ENCODE assay signal across 2 cellular contexts in the genomic region with DNA sequence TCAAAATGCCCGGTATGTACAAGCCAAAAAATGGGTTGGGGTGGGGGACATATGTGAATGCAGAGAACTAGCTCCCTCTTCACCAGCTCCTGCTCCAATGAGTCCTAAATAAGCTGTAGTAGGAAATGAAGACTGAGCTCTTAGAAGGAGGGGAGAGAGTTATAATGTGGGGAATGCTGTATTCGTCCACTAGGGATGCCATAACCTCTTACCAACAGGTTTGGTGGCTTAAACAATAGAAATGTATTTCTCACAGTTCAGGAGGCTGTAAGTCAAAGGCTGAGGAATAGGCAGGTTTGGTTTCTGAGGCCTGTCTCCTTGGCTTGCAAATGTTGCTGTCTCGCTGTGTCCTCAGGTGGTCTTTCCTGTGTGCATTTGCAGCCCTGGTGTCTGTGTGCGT.
TF ChIP-seq lines count a peak whose summit lies in the region.

No MANE protein-coding gene starts in this region.

TF ChIP-seq in HCT116, 20 proteins besides CTCF, POLR2A, EP300 and RAD21 (continued from another document):
- TF ChIP-seq, protein P1, sequence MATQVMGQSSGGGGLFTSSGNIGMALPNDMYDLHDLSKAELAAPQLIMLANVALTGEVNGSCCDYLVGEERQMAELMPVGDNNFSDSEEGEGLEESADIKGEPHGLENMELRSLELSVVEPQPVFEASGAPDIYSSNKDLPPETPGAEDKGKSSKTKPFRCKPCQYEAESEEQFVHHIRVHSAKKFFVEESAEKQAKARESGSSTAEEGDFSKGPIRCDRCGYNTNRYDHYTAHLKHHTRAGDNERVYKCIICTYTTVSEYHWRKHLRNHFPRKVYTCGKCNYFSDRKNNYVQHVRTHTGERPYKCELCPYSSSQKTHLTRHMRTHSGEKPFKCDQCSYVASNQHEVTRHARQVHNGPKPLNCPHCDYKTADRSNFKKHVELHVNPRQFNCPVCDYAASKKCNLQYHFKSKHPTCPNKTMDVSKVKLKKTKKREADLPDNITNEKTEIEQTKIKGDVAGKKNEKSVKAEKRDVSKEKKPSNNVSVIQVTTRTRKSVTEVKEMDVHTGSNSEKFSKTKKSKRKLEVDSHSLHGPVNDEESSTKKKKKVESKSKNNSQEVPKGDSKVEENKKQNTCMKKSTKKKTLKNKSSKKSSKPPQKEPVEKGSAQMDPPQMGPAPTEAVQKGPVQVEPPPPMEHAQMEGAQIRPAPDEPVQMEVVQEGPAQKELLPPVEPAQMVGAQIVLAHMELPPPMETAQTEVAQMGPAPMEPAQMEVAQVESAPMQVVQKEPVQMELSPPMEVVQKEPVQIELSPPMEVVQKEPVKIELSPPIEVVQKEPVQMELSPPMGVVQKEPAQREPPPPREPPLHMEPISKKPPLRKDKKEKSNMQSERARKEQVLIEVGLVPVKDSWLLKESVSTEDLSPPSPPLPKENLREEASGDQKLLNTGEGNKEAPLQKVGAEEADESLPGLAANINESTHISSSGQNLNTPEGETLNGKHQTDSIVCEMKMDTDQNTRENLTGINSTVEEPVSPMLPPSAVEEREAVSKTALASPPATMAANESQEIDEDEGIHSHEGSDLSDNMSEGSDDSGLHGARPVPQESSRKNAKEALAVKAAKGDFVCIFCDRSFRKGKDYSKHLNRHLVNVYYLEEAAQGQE (IDR thresholded peaks at IDR 0.05; ENCODE audit: low read depth): no peak

TF ChIP-seq in SK-N-SH treated with all-trans-retinoic acid at 6 μM for 48 hours, 23 proteins besides CTCF, POLR2A, EP300 and RAD21 (continued from another document):
- TF ChIP-seq, protein P2, sequence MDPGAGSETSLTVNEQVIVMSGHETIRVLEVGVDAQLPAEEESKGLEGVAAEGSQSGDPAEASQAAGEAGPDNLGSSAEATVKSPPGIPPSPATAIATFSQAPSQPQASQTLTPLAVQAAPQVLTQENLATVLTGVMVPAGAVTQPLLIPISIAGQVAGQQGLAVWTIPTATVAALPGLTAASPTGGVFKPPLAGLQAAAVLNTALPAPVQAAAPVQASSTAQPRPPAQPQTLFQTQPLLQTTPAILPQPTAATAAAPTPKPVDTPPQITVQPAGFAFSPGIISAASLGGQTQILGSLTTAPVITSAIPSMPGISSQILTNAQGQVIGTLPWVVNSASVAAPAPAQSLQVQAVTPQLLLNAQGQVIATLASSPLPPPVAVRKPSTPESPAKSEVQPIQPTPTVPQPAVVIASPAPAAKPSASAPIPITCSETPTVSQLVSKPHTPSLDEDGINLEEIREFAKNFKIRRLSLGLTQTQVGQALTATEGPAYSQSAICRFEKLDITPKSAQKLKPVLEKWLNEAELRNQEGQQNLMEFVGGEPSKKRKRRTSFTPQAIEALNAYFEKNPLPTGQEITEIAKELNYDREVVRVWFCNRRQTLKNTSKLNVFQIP (CRISPR knock-in tag; IDR thresholded peaks at IDR 0.05; ENCODE audit: borderline replicate concordance, low read depth): no peak
- no peak for TF ChIP-seq ISL1 (CRISPR knock-in tag; IDR thresholded peaks at IDR 0.05)
